Comparison of ENCODE assay signal across 8 cellular contexts in the genomic region with DNA sequence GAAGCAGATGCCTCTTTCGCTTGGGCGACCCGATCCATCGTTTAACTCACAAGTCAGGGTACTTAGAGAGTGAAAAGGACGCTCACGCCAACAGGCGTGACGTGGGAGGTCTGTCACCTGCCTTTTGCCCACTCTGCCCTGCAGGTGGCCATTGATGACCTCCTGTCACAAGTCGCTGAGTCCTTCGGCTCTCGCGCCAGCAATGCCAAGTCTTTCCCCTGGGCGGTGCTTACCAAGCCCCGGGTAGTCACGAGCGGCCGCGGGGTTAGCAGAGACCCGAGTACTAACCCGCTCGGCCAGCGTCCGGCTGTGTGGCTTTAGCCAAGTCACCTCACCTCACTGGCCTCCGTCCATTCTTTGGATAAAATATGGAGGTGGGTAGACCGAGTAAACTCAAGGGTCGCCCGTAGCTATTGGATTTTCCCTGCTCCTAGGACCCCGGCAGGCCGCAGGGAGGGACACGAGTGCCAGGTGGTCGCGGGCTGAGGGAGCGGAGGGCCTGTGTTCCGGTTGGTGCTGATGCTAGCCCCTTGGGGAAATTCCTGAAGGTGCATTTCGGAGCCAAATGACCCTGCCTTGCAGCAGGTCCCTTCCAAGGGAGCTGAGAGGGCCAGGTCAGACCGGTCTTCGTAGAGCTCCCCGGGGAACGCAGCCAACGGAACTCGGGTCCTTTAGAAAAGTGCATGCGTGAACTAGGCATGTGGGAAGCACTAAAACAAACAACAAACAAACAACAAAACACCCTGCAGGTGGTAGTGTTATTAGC. TPM values are rescaled to one million over a fixed set of nuclear protein-coding genes. Genes with fewer than 3 reads are reported as not detected.
DNase-seq lines count a peak whose midpoint lies in the region; ATAC-seq and TF ChIP-seq lines count a peak whose summit lies in the region.

No MANE protein-coding gene starts in this region.

- peak; percentile 43 for ATAC-seq in HG02759 (IDR thresholded peaks at IDR 0.05; ENCODE audit: unreplicated experiment)
- ATAC-seq in activated T-cell treated with anti-CD3 and anti-CD28 coated beads, Interleukin-2, amount 50 U/mL, for 72 hours (replicated peaks in 1 of 2) = peak; percentile 59

- H3K27ac Mint-ChIP-seq in activated T-cell treated with anti-CD3 and anti-CD28 coated beads, Interleukin-2, amount 50 U/mL, for 72 hours = no peak overlapping the region
- H3K27ac Mint-ChIP-seq in osteocyte (ENCODE audit: unreplicated experiment) = no peak overlapping the region

- H3K4me3 Mint-ChIP-seq in activated T-cell treated with anti-CD3 and anti-CD28 coated beads, Interleukin-2, amount 50 U/mL, for 72 hours = peak overlapping the region; percentile 86 to 95
- peak overlapping the region; percentile 14 for H3K4me3 Mint-ChIP-seq in osteocyte (ENCODE audit: unreplicated experiment)

- TF ChIP-seq CTCF in GM12865 (IDR thresholded peaks at IDR 0.05; ENCODE audit: insufficient read depth, low read depth, low read length, missing control alignments) (no peak), osteocyte (IDR thresholded peaks at IDR 0.05) (no peak)

- H3K4me1 Mint-ChIP-seq in activated T-cell treated with anti-CD3 and anti-CD28 coated beads, Interleukin-2, amount 50 U/mL, for 72 hours (ENCODE audit: low read depth) = peaks cover 10% of the 10 kb centered on the region
- H3K4me1 Mint-ChIP-seq in osteocyte (ENCODE audit: unreplicated experiment) = peaks cover 2% of the 10 kb centered on the region

- H3K9me3 Mint-ChIP-seq in activated T-cell treated with anti-CD3 and anti-CD28 coated beads, Interleukin-2, amount 50 U/mL, for 72 hours = peaks cover 0 to 2% of the 10 kb centered on the region in 2 donors
- H3K9me3 Mint-ChIP-seq in osteocyte (ENCODE audit: unreplicated experiment) = peaks cover 3% of the 10 kb centered on the region

- DNase-seq in A172 (ENCODE audit: low spot score) (peak; percentile 5), GM12865 (ENCODE audit: low read depth) (peak; percentile 37), NCI-H2081 (lab: John Stamatoyannopoulos, UW) (peak; percentile 51 to 67), glomerular visceral epithelial cell (ENCODE audit: extremely low spot score) (peak; percentile 69), osteocyte (ENCODE audit: extremely low spot score, unreplicated experiment) (no peak), NCI-H128 (lab: John Stamatoyannopoulos, UW; ENCODE audit: unreplicated experiment) (no peak)
- DNase-seq in activated T-cell treated with anti-CD3 and anti-CD28 coated beads, Interleukin-2, amount 50 U/mL, for 72 hours = peak; percentile 29 to 36

- H3K4me3 ChIP-seq in GM12865 (ENCODE audit: low read depth, low read length) = peak overlapping the region; percentile 34

- H3K36me3 Mint-ChIP-seq in activated T-cell treated with anti-CD3 and anti-CD28 coated beads, Interleukin-2, amount 50 U/mL, for 72 hours (ENCODE audit: insufficient read depth in 2 of 2) = no peaks in the 10 kb centered on the region
- peaks cover 25% of the 10 kb centered on the region for H3K36me3 Mint-ChIP-seq in osteocyte (ENCODE audit: unreplicated experiment)

- peaks cover 45% of the 10 kb centered on the region for H3K27me3 Mint-ChIP-seq in activated T-cell treated with anti-CD3 and anti-CD28 coated beads, Interleukin-2, amount 50 U/mL, for 72 hours (ENCODE audit: low read depth)
- H3K27me3 Mint-ChIP-seq in osteocyte (ENCODE audit: unreplicated experiment) = no peaks in the 10 kb centered on the region

RNA-seq across cellular contexts. Expression of a gene that starts 0.7 kb away (rescaled TPM):
- 2.0 and 4.1 TPM in 2 replicates for total RNA-seq in A172 (2014; rRNA removed; shearing (Covaris generic))
- total RNA-seq in activated T-cell treated with anti-CD3 and anti-CD28 coated beads, Interleukin-2, amount 50 U/mL, for 72 hours = 1 to 10 TPM in 1 of 2 donors, under 1 TPM in 1; 0.79 to 2.0 TPM
- 28.7 and 35.0 TPM in 2 replicates for total RNA-seq in osteocyte

Comparison
In these comparisons a context has a peak if more than half of its experiments do, and no peak if none do; other contexts are left out.
1. DNase-seq: peak in A172 (single experiment), GM12865 (single experiment), NCI-H2081 (2 of 2), activated T-cell treated with anti-CD3 and anti-CD28 coated beads, Interleukin-2, amount 50 U/mL, for 72 hours (2 of 2) and glomerular visceral epithelial cell (single experiment); none in osteocyte (single experiment) and NCI-H128 (single experiment).